Comparison of ENCODE assay signal across 9 cellular contexts in the genomic region with DNA sequence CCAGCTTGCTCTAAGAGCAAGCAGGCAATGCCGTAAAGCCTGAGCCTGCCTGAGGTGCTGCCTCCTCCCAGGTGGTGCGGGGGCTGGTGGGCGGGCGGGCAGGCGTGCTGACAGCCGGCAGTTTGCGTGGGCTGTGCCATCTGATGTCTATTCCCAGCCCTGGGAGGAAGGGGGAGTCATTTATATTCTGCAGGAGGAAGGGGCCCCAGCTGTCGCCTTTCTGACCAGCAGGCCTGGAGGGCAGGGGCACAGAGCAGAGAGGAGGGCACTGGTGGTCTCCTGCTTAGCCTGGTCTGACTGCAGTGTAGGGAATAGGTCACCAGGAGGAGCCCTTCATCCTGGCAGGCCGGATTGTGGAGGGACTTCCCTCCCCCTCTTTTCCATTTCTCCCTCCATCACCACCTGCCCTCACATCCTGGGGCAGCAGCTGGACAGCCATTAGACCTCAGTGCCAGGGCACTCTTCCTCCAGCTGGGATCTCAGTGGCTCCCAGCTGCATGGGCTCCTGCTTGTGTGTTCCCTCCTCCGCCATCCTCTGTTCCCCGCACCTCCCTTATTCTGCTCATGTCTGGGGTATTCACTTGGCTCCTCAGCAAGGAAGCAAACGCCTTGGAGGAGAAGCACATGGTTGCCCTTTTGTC. TPM values are rescaled to one million over a fixed set of nuclear protein-coding genes. Genes with fewer than 3 reads are reported as not detected.
DNase-seq lines count a peak whose midpoint lies in the region; ATAC-seq and TF ChIP-seq lines count a peak whose summit lies in the region.
"Had no signal": no experiment of that assay in that cellular context is flagged by ENCODE, and none has a peak within 500 bp of the region (broad histone marks: within the 10 kb centered on the region; RNA-seq: fewer than 3 reads in every experiment).

No MANE protein-coding gene starts in this region.

- DNase-seq in BJ (ENCODE audit: low read depth) (no peak), HEK293T (ENCODE audit: extremely low spot score) (peak; percentile 74), SK-MEL-5 (ENCODE audit: low read depth, low spot score) (peak; percentile 50), choroid plexus epithelial cell (ENCODE audit: low read depth) (peak; percentile 53), omental fat pad (ENCODE audit: low spot score) (no peak), dedifferentiated amniotic fluid mesenchymal stem cell (ENCODE audit: extremely low spot score) (no peak), hippocampal formation (lab: John Stamatoyannopoulos, UW) (no peak)

- H3K36me3 ChIP-seq in BJ (ENCODE audit: control insufficient read depth, insufficient read depth, low read length): peaks cover 12% of the 10 kb centered on the region

- in situ Hi-C loops in SK-MEL-5 (cut with HindIII; ENCODE audit: low pct_unique_long_range_greater_than_20kb, low sequenced_read_pairs): no loop called here

- H3K4me3 ChIP-seq in BJ (ENCODE audit: low read depth, low read length) (no peak overlapping the region), choroid plexus epithelial cell (ENCODE audit: low read depth, low read length) (no peak overlapping the region)

- TF ChIP-seq CTCF in BJ (IDR thresholded peaks at IDR 0.05; ENCODE audit: insufficient read depth, low read depth, low read length): peak; percentile 73
- peak; percentile 77 for TF ChIP-seq CTCF in choroid plexus epithelial cell (conservative IDR thresholded peaks at IDR 0.05; ENCODE audit: low read depth, low read length)
- no peak for TF ChIP-seq CTCF in omental fat pad (IDR thresholded peaks at IDR 0.05)

- POLR2A ChIA-PET in BJ (lab: Charles Lee) (no interaction called here), HEK293T (lab: Yijun Ruan, JAX) (interaction anchor here (1.8 kb wide), 1 partner anchor 284 kb away, joined by 5 read pairs; a partner anchor contains a TSS)

- ATAC-seq in omental fat pad (ENCODE audit: low FRiP score): peak; percentile 40
- ATAC-seq in GM18868 (IDR thresholded peaks at IDR 0.05; ENCODE audit: unreplicated experiment): no peak

- H3K27me3 ChIP-seq in BJ (ENCODE audit: control insufficient read depth, insufficient read depth, low read length): no peaks in the 10 kb centered on the region

- CTCF ChIA-PET in BJ (lab: Yijun Ruan, JAX): interaction anchor here (0.6 to 32.2 kb wide), 19 partner anchors 7 to 487 kb away, joined by 3 to 1371 read pairs (median 4); a partner anchor contains a TSS
- CTCF ChIA-PET in HEK293T (lab: Yijun Ruan, JAX): interaction anchor here (0.6 to 9.8 kb wide), 9 partner anchors 10 to 99 kb away, joined by 3 to 115 read pairs (median 5); a partner anchor contains a TSS

TF ChIP-seq in HEK293T, 16 proteins besides CTCF, POLR2A, EP300 and RAD21:
- no peak for TF ChIP-seq ELF4 (IDR thresholded peaks at IDR 0.05)
- no peak for TF ChIP-seq FOXM1 (IDR thresholded peaks at IDR 0.05; ENCODE audit: borderline replicate concordance)
- no peak for TF ChIP-seq FOXA1 (IDR thresholded peaks at IDR 0.05)
- TF ChIP-seq FOXK2 (IDR thresholded peaks at IDR 0.05): no peak
- no peak for TF ChIP-seq SP1 (IDR thresholded peaks at IDR 0.05)
- no peak for TF ChIP-seq HDGF (IDR thresholded peaks at IDR 0.05; ENCODE audit: borderline replicate concordance)
TF ChIP-seq in HEK293T: peak in this region for 0.

RNA-seq across cellular contexts. Expression of a gene that starts 4.4 kb away (rescaled TPM):
- polyA plus RNA-seq in BJ (2011; rRNA removed): 8.2 and 10.8 TPM in 2 replicates
- 9.3 and 14.3 TPM in 2 replicates for polyA minus RNA-seq in BJ (2011; rRNA and poly(A)+ RNA removed)
- total RNA-seq in SK-MEL-5 (2014; rRNA removed; shearing (Covaris generic)): 4.5 and 4.7 TPM in 2 replicates
- 10.4 and 13.4 TPM in 2 replicates for polyA plus RNA-seq in SK-MEL-5 (2015; cell fraction: cytosol; rRNA removed)
- 24.1 and 36.9 TPM in 2 replicates for polyA plus RNA-seq in SK-MEL-5 (2015; cell fraction: nucleus; rRNA removed)
- 10 to 100 TPM in 1 of 4 donors, 1 to 10 TPM in 3; 6.1 to 12.0 (median 8.4) TPM for total RNA-seq in omental fat pad

RNA-seq across cellular contexts. Expression of a gene that starts 11.2 kb away (rescaled TPM):
- polyA plus RNA-seq in BJ (2011; rRNA removed): 2.9 and 3.4 TPM in 2 replicates
- 1.8 and 3.6 TPM in 2 replicates for polyA minus RNA-seq in BJ (2011; rRNA and poly(A)+ RNA removed)
- total RNA-seq in SK-MEL-5 (2014; rRNA removed; shearing (Covaris generic)): 2.4 and 2.6 TPM in 2 replicates
- polyA plus RNA-seq in SK-MEL-5 (2015; cell fraction: cytosol; rRNA removed): 2.1 and 2.9 TPM in 2 replicates
- 1.8 and 3.9 TPM in 2 replicates for polyA plus RNA-seq in SK-MEL-5 (2015; cell fraction: nucleus; rRNA removed)
- total RNA-seq in omental fat pad: 10 to 100 TPM in 1 of 4 donors, 1 to 10 TPM in 3; 2.4 to 10.6 (median 5.9) TPM

RNA-seq across cellular contexts. Expression of a gene that starts 14.6 kb away (rescaled TPM):
- 5.7 and 8.7 TPM in 2 replicates for polyA plus RNA-seq in BJ (2011; rRNA removed)
- 6.1 and 7.6 TPM in 2 replicates for polyA minus RNA-seq in BJ (2011; rRNA and poly(A)+ RNA removed)
- total RNA-seq in SK-MEL-5 (2014; rRNA removed; shearing (Covaris generic)): 0.88 and 1.4 TPM in 2 replicates
- polyA plus RNA-seq in SK-MEL-5 (2015; cell fraction: cytosol; rRNA removed): 2.9 and 4.6 TPM in 2 replicates
- 11.4 and 20.9 TPM in 2 replicates for polyA plus RNA-seq in SK-MEL-5 (2015; cell fraction: nucleus; rRNA removed)
- 1 to 10 TPM; 3.5 to 5.3 (median 4.7) TPM for total RNA-seq in omental fat pad

RNA-seq across cellular contexts. Expression of a gene that starts 31.9 kb away (rescaled TPM):
- polyA plus RNA-seq in BJ (2011; rRNA removed): 58.8 and 73.1 TPM in 2 replicates
- 27.8 and 31.3 TPM in 2 replicates for polyA minus RNA-seq in BJ (2011; rRNA and poly(A)+ RNA removed)
- 0.35 and 0.37 TPM in 2 replicates for total RNA-seq in SK-MEL-5 (2014; rRNA removed; shearing (Covaris generic))
- 0.51 and 0.52 TPM in 2 replicates for polyA plus RNA-seq in SK-MEL-5 (2015; cell fraction: cytosol; rRNA removed)
- polyA plus RNA-seq in SK-MEL-5 (2015; cell fraction: nucleus; rRNA removed): 0.47 and 1.2 TPM in 2 replicates
- 1 to 10 TPM; 1.7 to 3.7 (median 2.2) TPM for total RNA-seq in omental fat pad

RNA-seq across cellular contexts. Expression of a gene that starts 41.4 kb away (rescaled TPM):
- polyA plus RNA-seq in BJ (2011; rRNA removed): not detected in 2 replicates
- polyA minus RNA-seq in BJ (2011; rRNA and poly(A)+ RNA removed): not detected in 2 replicates
- total RNA-seq in SK-MEL-5 (2014; rRNA removed; shearing (Covaris generic)): 0.03 and 0.98 TPM in 2 replicates
- polyA plus RNA-seq in SK-MEL-5 (2015; cell fraction: cytosol; rRNA removed): not detected in 2 replicates
- 0.11 TPM in 1 of 2 replicates, not detected in the other for polyA plus RNA-seq in SK-MEL-5 (2015; cell fraction: nucleus; rRNA removed)
- total RNA-seq in omental fat pad: not detected
- total RNA-seq: subcutaneous adipose tissue had no signal

Comparison
In these comparisons a context has a peak if more than half of its experiments do, and no peak if none do; other contexts are left out.
1. DNase-seq: peak in HEK293T (single experiment), SK-MEL-5 (single experiment) and choroid plexus epithelial cell (single experiment); none in BJ (single experiment), omental fat pad (single experiment), dedifferentiated amniotic fluid mesenchymal stem cell (single experiment) and hippocampal formation (0 of 2).
2. CTCF ChIP-seq: peak in BJ (single experiment) and choroid plexus epithelial cell (single experiment); none in omental fat pad (0 of 3).